Comparison of ENCODE assay signal across 16 cellular contexts in genomic region chr15:62641782-62642181, GRCh38.
"Had no signal": no experiment of that assay in that cellular context is flagged by ENCODE, and none has a peak within 500 bp of the region (broad histone marks: within the 10 kb centered on the region; RNA-seq: fewer than 3 reads in every experiment).

No MANE protein-coding gene starts in this region.

- H3K36me3 ChIP-seq: colonic mucosa, left lung, ovary, vagina had no signal

- H3K9me3 Mint-ChIP-seq: activated naive CD8-positive, alpha-beta T cell treated with anti-CD3 and anti-CD28 coated beads for 36 hours; activated T-helper 1 cell treated with anti-CD3 and anti-CD28 coated beads, Interleukin-12 subunit alpha, Interleukin-12 subunit beta, Interleukin-2, Interleukin-4 antibody, amounts not matched to agents 30 ng/mL and 10 ng/mL and 1 ng/mL, durations not matched to agents 14 hours and 24 hours and 36 hours; brain; naive thymus-derived CD8-positive, alpha-beta T cell; stimulated activated effector memory CD8-positive, alpha-beta T cell treated with anti-CD3 and anti-CD28 coated beads, Interleukin-12 subunit alpha, Interleukin-12 subunit beta, amount 100 ng/mL, for 72 hours; T-helper 2 cell treated with Interferon-gamma antibody and Interleukin-4, amounts not matched to agents 5 μg/mL and 100 μg/mL, for 36 hours had no signal

- H3K4me3 Mint-ChIP-seq: activated naive CD8-positive, alpha-beta T cell treated with anti-CD3 and anti-CD28 coated beads for 36 hours; activated T-helper 1 cell treated with anti-CD3 and anti-CD28 coated beads, Interleukin-12 subunit alpha, Interleukin-12 subunit beta, Interleukin-2, Interleukin-4 antibody, amounts not matched to agents 30 ng/mL and 10 ng/mL and 1 ng/mL, durations not matched to agents 14 hours and 24 hours and 36 hours; brain; naive thymus-derived CD8-positive, alpha-beta T cell; stimulated activated effector memory CD8-positive, alpha-beta T cell treated with anti-CD3 and anti-CD28 coated beads, Interleukin-12 subunit alpha, Interleukin-12 subunit beta, amount 100 ng/mL, for 72 hours; T-helper 2 cell treated with Interferon-gamma antibody and Interleukin-4, amounts not matched to agents 5 μg/mL and 100 μg/mL, for 36 hours had no signal

- DNase-seq: activated CD4-positive, CD25-positive, alpha-beta regulatory T cell treated with anti-CD3 and anti-CD28 coated beads, Interleukin-2, amount 50 U/mL, for 72 hours; activated naive CD8-positive, alpha-beta T cell treated with anti-CD3 and anti-CD28 coated beads for 36 hours; amygdala; central memory CD4-positive, alpha-beta T cell; colonic mucosa; kidney; left lung; mucosa of descending colon; naive thymus-derived CD8-positive, alpha-beta T cell; ovary had no signal

- H3K9me3 ChIP-seq: colonic mucosa, left lung, mucosa of descending colon, ovary, vagina had no signal

- H2AFZ ChIP-seq: hepatocyte had no signal

- H3K36me3 Mint-ChIP-seq: activated naive CD8-positive, alpha-beta T cell treated with anti-CD3 and anti-CD28 coated beads for 36 hours; brain; naive thymus-derived CD8-positive, alpha-beta T cell; stimulated activated effector memory CD8-positive, alpha-beta T cell treated with anti-CD3 and anti-CD28 coated beads, Interleukin-12 subunit alpha, Interleukin-12 subunit beta, amount 100 ng/mL, for 72 hours had no signal

- H3K27ac ChIP-seq: colonic mucosa, hepatocyte, left lung, ovary, vagina had no signal

- H3K4me3 ChIP-seq: colonic mucosa, hepatocyte, left lung, mucosa of descending colon, ovary, vagina had no signal

- H3K27ac Mint-ChIP-seq: activated naive CD8-positive, alpha-beta T cell treated with anti-CD3 and anti-CD28 coated beads for 36 hours; activated T-helper 1 cell treated with anti-CD3 and anti-CD28 coated beads, Interleukin-12 subunit alpha, Interleukin-12 subunit beta, Interleukin-2, Interleukin-4 antibody, amounts not matched to agents 30 ng/mL and 10 ng/mL and 1 ng/mL, durations not matched to agents 14 hours and 24 hours and 36 hours; naive thymus-derived CD8-positive, alpha-beta T cell; stimulated activated effector memory CD8-positive, alpha-beta T cell treated with anti-CD3 and anti-CD28 coated beads, Interleukin-12 subunit alpha, Interleukin-12 subunit beta, amount 100 ng/mL, for 72 hours; T-helper 2 cell treated with Interferon-gamma antibody and Interleukin-4, amounts not matched to agents 5 μg/mL and 100 μg/mL, for 36 hours had no signal

- H3K27me3 ChIP-seq: colonic mucosa, hepatocyte, left lung, ovary, vagina had no signal

- H3K4me2 ChIP-seq: hepatocyte had no signal
